Comparison of ENCODE assay signal across 8 cellular contexts in the genomic region with DNA sequence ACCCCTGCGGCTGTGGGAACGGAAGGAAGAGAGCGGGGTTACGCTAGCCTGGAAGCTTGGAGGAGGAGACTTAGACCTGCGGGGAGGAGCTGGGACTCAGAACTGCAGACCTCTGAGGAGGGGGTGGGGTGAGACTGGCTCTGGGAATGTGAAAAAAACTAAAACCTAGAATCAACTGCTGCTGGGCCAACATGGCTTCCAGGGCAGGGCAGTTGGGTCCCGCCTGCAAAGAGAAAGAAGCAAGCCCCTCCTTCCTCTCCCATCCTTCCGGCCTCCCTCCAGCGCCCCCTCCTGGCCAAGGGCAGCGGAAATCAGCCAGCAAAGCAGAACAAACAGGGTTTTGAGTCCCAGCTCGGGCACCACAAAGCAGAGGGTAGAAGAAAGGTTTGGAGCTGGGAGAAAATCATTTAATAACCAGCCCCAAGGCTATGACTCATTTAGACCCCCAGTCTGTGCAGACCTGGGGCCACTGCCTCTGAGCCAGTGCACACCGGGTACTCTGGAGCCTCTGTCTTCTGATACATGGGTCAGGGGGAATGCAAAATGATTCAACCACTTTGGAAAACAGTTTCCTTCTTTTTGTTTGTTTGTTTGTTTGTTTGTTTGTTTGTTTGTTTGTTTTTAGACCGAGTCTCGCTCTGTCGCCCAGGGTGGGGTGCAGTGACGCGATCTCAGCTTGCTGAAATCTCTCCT.
DNase-seq lines count a peak whose midpoint lies in the region; ATAC-seq, FAIRE-seq and TF ChIP-seq lines count a peak whose summit lies in the region.

No MANE protein-coding gene starts in this region.

- TF ChIP-seq POLR2A in H54 (IDR thresholded peaks at IDR 0.05; ENCODE audit: low read depth, low read length): no peak

- H3K27ac ChIP-seq in BLaER1 treated with 17β-estradiol and CSF1 and Interleukin-3, amounts not matched to agents 10 nM and 100 nM: peak overlapping the region; percentile 53 to 91 (median 87); a peak in 21 of 22 replicates

- H3K9ac ChIP-seq in BLaER1 treated with 17β-estradiol and CSF1 and Interleukin-3, amounts not matched to agents 10 nM and 100 nM: peak overlapping the region; percentile 12 to 82 (median 76); a peak in 20 of 22 replicates

- H4K20me1 ChIP-seq in BLaER1 treated with 17β-estradiol and CSF1 and Interleukin-3, amounts not matched to agents 10 nM and 100 nM: no peaks in the 10 kb centered on the region

- H3K4me1 ChIP-seq in BLaER1 treated with 17β-estradiol and CSF1 and Interleukin-3, amounts not matched to agents 10 nM and 100 nM: peaks cover 27 to 92% (median 77%) of the 10 kb centered on the region in 10 experiments

- ATAC-seq in GM18517 (IDR thresholded peaks at IDR 0.05; ENCODE audit: unreplicated experiment) (no peak), HG02970 (IDR thresholded peaks at IDR 0.05; ENCODE audit: low FRiP score, unreplicated experiment) (no peak)

- FAIRE-seq in H54 (lab: Jason Lieb, UNC): no peak

- H3K27me3 ChIP-seq in BLaER1 treated with 17β-estradiol and CSF1 and Interleukin-3, amounts not matched to agents 10 nM and 100 nM: no peaks in the 10 kb centered on the region

- peak overlapping the region; percentile 65 to 91 (median 77) for H3K4me2 ChIP-seq in BLaER1 treated with 17β-estradiol and CSF1 and Interleukin-3, amounts not matched to agents 10 nM and 100 nM

- H3K36me3 ChIP-seq in BLaER1 treated with 17β-estradiol and CSF1 and Interleukin-3, amounts not matched to agents 10 nM and 100 nM: no peaks in the 10 kb centered on the region

- peaks cover 0 to 4% (median 0%) of the 10 kb centered on the region in 11 experiments; a peak in 1 of 22 replicates for H3K9me3 ChIP-seq in BLaER1 treated with 17β-estradiol and CSF1 and Interleukin-3, amounts not matched to agents 10 nM and 100 nM (replicated peaks in 1 of 11)

- peak overlapping the region in 9 of 10 experiments; percentile 4 to 51 (median 41); a peak in 14 of 20 replicates for H3K4me3 ChIP-seq in BLaER1 treated with 17β-estradiol and CSF1 and Interleukin-3, amounts not matched to agents 10 nM and 100 nM

- intact Hi-C loops in head of caudate nucleus (cut with DNase I): loop anchor here (10.0 kb wide), 2 partner anchors 69 to 309 kb away; no protein-coding TSS in a partner anchor

- DNase-seq in H54 (ENCODE audit: insufficient read length, low spot score): peak; percentile 53
- DNase-seq in RKO (ENCODE audit: low spot score): peak; percentile 43
- DNase-seq in activated T-helper 1 cell treated with anti-CD3 and anti-CD28 coated beads, Interleukin-2, amount 50 U/mL, for 16 hours (ENCODE audit: low read depth in 1 of 2, low spot score in 1 of 2): peak; percentile 79 to 80
- DNase-seq in head of caudate nucleus: peak in 41 of 42 donors; percentile 19 to 82 (median 58)
- peak; percentile 31 for DNase-seq in putamen (ENCODE audit: low spot score)
